ENCODE assay signal across 1 cellular context in the genomic region with DNA sequence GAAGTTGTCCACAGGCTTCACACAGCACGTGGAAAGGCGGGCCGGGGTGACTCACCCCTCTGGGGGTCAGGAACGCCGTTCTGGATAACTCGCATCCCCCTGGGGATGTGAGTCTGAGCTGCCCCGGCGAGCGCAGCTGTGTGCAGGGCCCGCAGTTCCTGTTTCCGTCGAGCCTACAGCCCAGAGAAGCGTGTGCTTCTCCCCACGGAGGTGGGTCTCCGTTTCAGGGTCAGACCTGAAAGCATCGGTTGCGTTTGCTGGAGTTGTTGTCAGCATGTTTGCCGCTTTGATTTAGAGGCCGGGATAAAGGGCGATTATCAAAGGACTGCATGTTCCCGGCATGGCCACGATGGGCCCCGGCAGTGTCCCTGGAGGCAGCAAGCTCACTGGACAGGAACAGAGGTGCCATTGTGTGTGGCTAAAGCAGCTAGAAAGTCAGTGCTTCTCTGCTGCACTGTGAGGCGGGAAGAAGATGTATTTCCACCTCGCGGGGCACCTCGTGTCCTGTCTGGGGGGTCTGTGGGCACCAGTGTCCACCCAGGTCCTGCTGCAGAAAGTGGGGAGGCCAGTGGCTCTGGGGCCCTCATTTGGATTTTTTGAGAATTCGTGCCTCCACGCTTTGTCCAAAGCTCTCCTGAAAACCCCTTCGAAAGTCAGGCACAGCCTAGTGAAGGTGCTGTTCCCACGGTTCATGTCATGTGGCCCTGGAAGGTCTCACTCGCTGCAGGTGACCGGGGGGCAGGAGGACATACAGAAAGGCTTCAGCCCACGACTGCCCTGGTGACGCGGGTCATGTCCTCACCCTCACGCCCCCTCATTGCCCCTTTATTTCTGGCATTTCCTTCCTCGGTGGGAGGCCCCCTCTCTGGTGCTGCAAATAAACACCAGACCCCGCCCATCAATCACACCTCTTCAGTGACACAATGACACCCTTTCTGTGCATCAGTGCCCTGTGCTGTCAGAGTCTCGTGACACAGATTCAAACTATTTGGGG.
TF ChIP-seq lines count a peak whose summit lies in the region.

No MANE protein-coding gene starts in this region.

TF ChIP-seq in HepG2, 621 proteins besides CTCF, POLR2A, EP300 and RAD21 (continued from another document and continues in another):
- TF ChIP-seq, protein P1, sequence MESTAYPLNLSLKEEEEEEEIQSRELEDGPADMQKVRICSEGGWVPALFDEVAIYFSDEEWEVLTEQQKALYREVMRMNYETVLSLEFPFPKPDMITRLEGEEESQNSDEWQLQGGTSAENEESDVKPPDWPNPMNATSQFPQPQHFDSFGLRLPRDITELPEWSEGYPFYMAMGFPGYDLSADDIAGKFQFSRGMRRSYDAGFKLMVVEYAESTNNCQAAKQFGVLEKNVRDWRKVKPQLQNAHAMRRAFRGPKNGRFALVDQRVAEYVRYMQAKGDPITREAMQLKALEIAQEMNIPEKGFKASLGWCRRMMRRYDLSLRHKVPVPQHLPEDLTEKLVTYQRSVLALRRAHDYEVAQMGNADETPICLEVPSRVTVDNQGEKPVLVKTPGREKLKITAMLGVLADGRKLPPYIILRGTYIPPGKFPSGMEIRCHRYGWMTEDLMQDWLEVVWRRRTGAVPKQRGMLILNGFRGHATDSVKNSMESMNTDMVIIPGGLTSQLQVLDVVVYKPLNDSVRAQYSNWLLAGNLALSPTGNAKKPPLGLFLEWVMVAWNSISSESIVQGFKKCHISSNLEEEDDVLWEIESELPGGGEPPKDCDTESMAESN (CRISPR knock-in tag; conservative IDR thresholded peaks at IDR 0.05), result no peak
- TF ChIP-seq ZNF766 (CRISPR knock-in tag; IDR thresholded peaks at IDR 0.05; ENCODE audit: borderline replicate concordance), result no peak
- TF ChIP-seq ZNF335 (CRISPR knock-in tag; IDR thresholded peaks at IDR 0.05), result 0 out of 2 replicates have a peak, but pooled peaks have one; percentile 22
- no peak for TF ChIP-seq PCBP2 (optimal IDR thresholded peaks at IDR 0.05; ENCODE audit: low read depth, low read length, poor library complexity, severe bottlenecking)
- TF ChIP-seq GPN1 (CRISPR knock-in tag; IDR thresholded peaks at IDR 0.05; ENCODE audit: borderline replicate concordance), result no peak
- TF ChIP-seq, protein P2, sequence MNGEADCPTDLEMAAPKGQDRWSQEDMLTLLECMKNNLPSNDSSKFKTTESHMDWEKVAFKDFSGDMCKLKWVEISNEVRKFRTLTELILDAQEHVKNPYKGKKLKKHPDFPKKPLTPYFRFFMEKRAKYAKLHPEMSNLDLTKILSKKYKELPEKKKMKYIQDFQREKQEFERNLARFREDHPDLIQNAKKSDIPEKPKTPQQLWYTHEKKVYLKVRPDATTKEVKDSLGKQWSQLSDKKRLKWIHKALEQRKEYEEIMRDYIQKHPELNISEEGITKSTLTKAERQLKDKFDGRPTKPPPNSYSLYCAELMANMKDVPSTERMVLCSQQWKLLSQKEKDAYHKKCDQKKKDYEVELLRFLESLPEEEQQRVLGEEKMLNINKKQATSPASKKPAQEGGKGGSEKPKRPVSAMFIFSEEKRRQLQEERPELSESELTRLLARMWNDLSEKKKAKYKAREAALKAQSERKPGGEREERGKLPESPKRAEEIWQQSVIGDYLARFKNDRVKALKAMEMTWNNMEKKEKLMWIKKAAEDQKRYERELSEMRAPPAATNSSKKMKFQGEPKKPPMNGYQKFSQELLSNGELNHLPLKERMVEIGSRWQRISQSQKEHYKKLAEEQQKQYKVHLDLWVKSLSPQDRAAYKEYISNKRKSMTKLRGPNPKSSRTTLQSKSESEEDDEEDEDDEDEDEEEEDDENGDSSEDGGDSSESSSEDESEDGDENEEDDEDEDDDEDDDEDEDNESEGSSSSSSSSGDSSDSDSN (CRISPR knock-in tag; IDR thresholded peaks at IDR 0.05), result peak; percentile 78
- TF ChIP-seq KDM3A (CRISPR knock-in tag; IDR thresholded peaks at IDR 0.05; ENCODE audit: low read depth), result no peak; the same call in 1 of the 2 replicates
- peak; percentile 76 for TF ChIP-seq POLR2G (IDR thresholded peaks at IDR 0.05; ENCODE audit: low read depth, low read length)
- TF ChIP-seq TCF7L2 (IDR thresholded peaks at IDR 0.05; ENCODE audit: low read depth, low read length), result no peak
- no peak for TF ChIP-seq ZNF496 (CRISPR knock-in tag; IDR thresholded peaks at IDR 0.05; ENCODE audit: insufficient replicate concordance)
- no peak for TF ChIP-seq BCL3 (CRISPR knock-in tag; IDR thresholded peaks at IDR 0.05)
- no peak for TF ChIP-seq ZSCAN31 (CRISPR knock-in tag; IDR thresholded peaks at IDR 0.05; ENCODE audit: low read depth)
- peak; percentile 49 for TF ChIP-seq ZBTB7A (CRISPR knock-in tag; IDR thresholded peaks at IDR 0.05)
- TF ChIP-seq, protein P3, sequence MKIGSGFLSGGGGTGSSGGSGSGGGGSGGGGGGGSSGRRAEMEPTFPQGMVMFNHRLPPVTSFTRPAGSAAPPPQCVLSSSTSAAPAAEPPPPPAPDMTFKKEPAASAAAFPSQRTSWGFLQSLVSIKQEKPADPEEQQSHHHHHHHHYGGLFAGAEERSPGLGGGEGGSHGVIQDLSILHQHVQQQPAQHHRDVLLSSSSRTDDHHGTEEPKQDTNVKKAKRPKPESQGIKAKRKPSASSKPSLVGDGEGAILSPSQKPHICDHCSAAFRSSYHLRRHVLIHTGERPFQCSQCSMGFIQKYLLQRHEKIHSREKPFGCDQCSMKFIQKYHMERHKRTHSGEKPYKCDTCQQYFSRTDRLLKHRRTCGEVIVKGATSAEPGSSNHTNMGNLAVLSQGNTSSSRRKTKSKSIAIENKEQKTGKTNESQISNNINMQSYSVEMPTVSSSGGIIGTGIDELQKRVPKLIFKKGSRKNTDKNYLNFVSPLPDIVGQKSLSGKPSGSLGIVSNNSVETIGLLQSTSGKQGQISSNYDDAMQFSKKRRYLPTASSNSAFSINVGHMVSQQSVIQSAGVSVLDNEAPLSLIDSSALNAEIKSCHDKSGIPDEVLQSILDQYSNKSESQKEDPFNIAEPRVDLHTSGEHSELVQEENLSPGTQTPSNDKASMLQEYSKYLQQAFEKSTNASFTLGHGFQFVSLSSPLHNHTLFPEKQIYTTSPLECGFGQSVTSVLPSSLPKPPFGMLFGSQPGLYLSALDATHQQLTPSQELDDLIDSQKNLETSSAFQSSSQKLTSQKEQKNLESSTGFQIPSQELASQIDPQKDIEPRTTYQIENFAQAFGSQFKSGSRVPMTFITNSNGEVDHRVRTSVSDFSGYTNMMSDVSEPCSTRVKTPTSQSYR (CRISPR knock-in tag; IDR thresholded peaks at IDR 0.05; ENCODE audit: borderline replicate concordance), result peak; percentile 23; the same call in 1 of the 2 replicates
- TF ChIP-seq ZNF101 (CRISPR knock-in tag; IDR thresholded peaks at IDR 0.05; ENCODE audit: borderline replicate concordance, low read depth), result no peak
- no peak for TF ChIP-seq USF2 (IDR thresholded peaks at IDR 0.05; ENCODE audit: low read depth, low read length)
- TF ChIP-seq USF2 (CRISPR knock-in tag; IDR thresholded peaks at IDR 0.05; ENCODE audit: borderline replicate concordance), result peak; percentile 33; the same call in 1 of the 2 replicates
- no peak for TF ChIP-seq NONO (IDR thresholded peaks at IDR 0.05)
- TF ChIP-seq NONO (CRISPR knock-in tag; conservative IDR thresholded peaks at IDR 0.05), result peak; percentile 40; the same call in 1 of the 2 replicates
- TF ChIP-seq MTA3 (CRISPR knock-in tag; IDR thresholded peaks at IDR 0.05), result no peak
- no peak for TF ChIP-seq SMAD9 (CRISPR knock-in tag; IDR thresholded peaks at IDR 0.05)
- TF ChIP-seq, protein P4, sequence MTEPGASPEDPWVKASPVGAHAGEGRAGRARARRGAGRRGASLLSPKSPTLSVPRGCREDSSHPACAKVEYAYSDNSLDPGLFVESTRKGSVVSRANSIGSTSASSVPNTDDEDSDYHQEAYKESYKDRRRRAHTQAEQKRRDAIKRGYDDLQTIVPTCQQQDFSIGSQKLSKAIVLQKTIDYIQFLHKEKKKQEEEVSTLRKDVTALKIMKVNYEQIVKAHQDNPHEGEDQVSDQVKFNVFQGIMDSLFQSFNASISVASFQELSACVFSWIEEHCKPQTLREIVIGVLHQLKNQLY (CRISPR knock-in tag; IDR thresholded peaks at IDR 0.05), result peak; percentile 59; the same call in 1 of the 2 replicates
- no peak for TF ChIP-seq RAD51 (IDR thresholded peaks at IDR 0.05; ENCODE audit: borderline replicate concordance)
- TF ChIP-seq ATF7-NPFF (CRISPR knock-in tag; IDR thresholded peaks at IDR 0.05; ENCODE audit: low read depth), result no peak
- TF ChIP-seq, protein P5, sequence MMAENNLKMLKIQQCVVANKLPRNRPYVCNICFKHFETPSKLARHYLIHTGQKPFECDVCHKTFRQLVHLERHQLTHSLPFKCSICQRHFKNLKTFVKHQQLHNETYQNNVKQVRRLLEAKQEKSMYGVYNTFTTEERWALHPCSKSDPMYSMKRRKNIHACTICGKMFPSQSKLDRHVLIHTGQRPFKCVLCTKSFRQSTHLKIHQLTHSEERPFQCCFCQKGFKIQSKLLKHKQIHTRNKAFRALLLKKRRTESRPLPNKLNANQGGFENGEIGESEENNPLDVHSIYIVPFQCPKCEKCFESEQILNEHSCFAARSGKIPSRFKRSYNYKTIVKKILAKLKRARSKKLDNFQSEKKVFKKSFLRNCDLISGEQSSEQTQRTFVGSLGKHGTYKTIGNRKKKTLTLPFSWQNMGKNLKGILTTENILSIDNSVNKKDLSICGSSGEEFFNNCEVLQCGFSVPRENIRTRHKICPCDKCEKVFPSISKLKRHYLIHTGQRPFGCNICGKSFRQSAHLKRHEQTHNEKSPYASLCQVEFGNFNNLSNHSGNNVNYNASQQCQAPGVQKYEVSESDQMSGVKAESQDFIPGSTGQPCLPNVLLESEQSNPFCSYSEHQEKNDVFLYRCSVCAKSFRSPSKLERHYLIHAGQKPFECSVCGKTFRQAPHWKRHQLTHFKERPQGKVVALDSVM (CRISPR knock-in tag; IDR thresholded peaks at IDR 0.05), result peak; percentile 56
- TF ChIP-seq CREBL2 (CRISPR knock-in tag; IDR thresholded peaks at IDR 0.05; ENCODE audit: borderline replicate concordance), result no peak
- no peak for TF ChIP-seq ZBED4 (CRISPR knock-in tag; IDR thresholded peaks at IDR 0.05; ENCODE audit: borderline replicate concordance)
- no peak for TF ChIP-seq CBX5 (CRISPR knock-in tag; IDR thresholded peaks at IDR 0.05; ENCODE audit: borderline replicate concordance)
- TF ChIP-seq STAT5B (CRISPR knock-in tag; IDR thresholded peaks at IDR 0.05), result no peak
- TF ChIP-seq, protein P6, sequence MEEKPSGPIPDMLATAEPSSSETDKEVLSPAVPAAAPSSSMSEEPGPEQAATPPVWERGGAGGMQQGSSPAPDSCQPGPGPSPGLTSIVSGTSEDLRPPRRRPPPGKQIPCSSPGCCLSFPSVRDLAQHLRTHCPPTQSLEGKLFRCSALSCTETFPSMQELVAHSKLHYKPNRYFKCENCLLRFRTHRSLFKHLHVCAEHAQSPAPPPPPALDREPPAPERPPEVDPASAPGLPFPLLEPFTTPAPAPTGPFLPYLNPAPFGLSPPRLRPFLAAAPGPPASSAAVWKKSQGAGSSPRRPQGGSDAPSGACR (CRISPR knock-in tag; IDR thresholded peaks at IDR 0.05), result no peak
- no peak for TF ChIP-seq GTF2F1 (IDR thresholded peaks at IDR 0.05; ENCODE audit: low read length)
- peak; percentile 47; the same call in 1 of the 2 replicates for TF ChIP-seq NR1H2 (CRISPR knock-in tag; IDR thresholded peaks at IDR 0.05; ENCODE audit: borderline replicate concordance, low read depth)
- TF ChIP-seq ZNF678 (CRISPR knock-in tag; IDR thresholded peaks at IDR 0.05), result no peak
- TF ChIP-seq ZNF564 (CRISPR knock-in tag; IDR thresholded peaks at IDR 0.05), result no peak
